Comparison of ENCODE assay signal across 20 cellular contexts in genomic region chr7:50954716-50955115, GRCh38.
"Had no signal": no experiment of that assay in that cellular context is flagged by ENCODE, and none has a peak within 500 bp of the region (broad histone marks: within the 10 kb centered on the region; RNA-seq: fewer than 3 reads in every experiment).

No MANE protein-coding gene starts in this region.

- H3K36me3 ChIP-seq: suprapubic skin, upper lobe of left lung had no signal

- H3K9me3 ChIP-seq: mucosa of descending colon, suprapubic skin, upper lobe of left lung had no signal

- H3K27me3 ChIP-seq: suprapubic skin, upper lobe of left lung had no signal

- ATAC-seq: activated CD8-positive, alpha-beta T cell treated with anti-CD3 and anti-CD28 coated beads, Interleukin-2, amount 10 ng/mL, durations not matched to agents 7 days and 5 days; activated naive CD8-positive, alpha-beta T cell treated with anti-CD3 and anti-CD28 coated beads, Interleukin-2, amount 50 U/mL, for 24 hours; effector memory CD8-positive, alpha-beta T cell; mucosa of descending colon; natural killer cell; stimulated activated naive CD8-positive, alpha-beta T cell treated with anti-CD3 and anti-CD28 coated beads, Interleukin-15, Interleukin-2, amounts not matched to agents 100 U/mL and 50 U/mL, for 24 hours had no signal

- H3K4me3 Mint-ChIP-seq: activated CD8-positive, alpha-beta T cell treated with anti-CD3 and anti-CD28 coated beads, Interleukin-2, amount 10 ng/mL, durations not matched to agents 7 days and 5 days; activated naive CD8-positive, alpha-beta T cell treated with anti-CD3 and anti-CD28 coated beads, Interleukin-2, amount 50 U/mL, for 24 hours; activated T-helper 1 cell treated with anti-CD3 and anti-CD28 coated beads, Interleukin-12 subunit alpha, Interleukin-12 subunit beta, Interleukin-2, Interleukin-4 antibody, amounts not matched to agents 30 ng/mL and 10 ng/mL and 1 ng/mL, durations not matched to agents 14 hours and 24 hours and 36 hours; effector memory CD8-positive, alpha-beta T cell; immature natural killer cell; natural killer cell had no signal

- H3K9me3 Mint-ChIP-seq: activated T-helper 1 cell treated with anti-CD3 and anti-CD28 coated beads, Interleukin-12 subunit alpha, Interleukin-12 subunit beta, Interleukin-2, Interleukin-4 antibody, amounts not matched to agents 30 ng/mL and 10 ng/mL and 1 ng/mL, durations not matched to agents 14 hours and 24 hours and 36 hours; effector memory CD8-positive, alpha-beta T cell had no signal

- H3K27ac ChIP-seq: psoas muscle, suprapubic skin had no signal

- H3K4me1 ChIP-seq: suprapubic skin had no signal

- H3K36me3 Mint-ChIP-seq: immature natural killer cell, natural killer cell had no signal

- H3K27ac Mint-ChIP-seq: activated CD8-positive, alpha-beta T cell treated with anti-CD3 and anti-CD28 coated beads, Interleukin-2, amount 10 ng/mL, durations not matched to agents 7 days and 5 days; activated naive CD8-positive, alpha-beta T cell treated with anti-CD3 and anti-CD28 coated beads, Interleukin-2, amount 50 U/mL, for 24 hours; activated T-helper 1 cell treated with anti-CD3 and anti-CD28 coated beads, Interleukin-12 subunit alpha, Interleukin-12 subunit beta, Interleukin-2, Interleukin-4 antibody, amounts not matched to agents 30 ng/mL and 10 ng/mL and 1 ng/mL, durations not matched to agents 14 hours and 24 hours and 36 hours; effector memory CD8-positive, alpha-beta T cell; immature natural killer cell; natural killer cell had no signal

- DNase-seq: activated CD4-positive, alpha-beta T cell treated with anti-CD3 and anti-CD28 coated beads for 1 hour; activated CD8-positive, alpha-beta memory T cell treated with anti-CD3 and anti-CD28 coated beads, Interleukin-2, amount 50 U/mL, for 48 hours; activated CD8-positive, alpha-beta T cell treated with anti-CD3 and anti-CD28 coated beads, Interleukin-2, amount 10 ng/mL, durations not matched to agents 7 days and 5 days; activated naive CD4-positive, alpha-beta T cell; activated naive CD8-positive, alpha-beta T cell treated with anti-CD3 and anti-CD28 coated beads, Interleukin-2, amount 50 U/mL, for 24 hours; central memory CD4-positive, alpha-beta T cell; cortex of kidney; effector memory CD8-positive, alpha-beta T cell; immature natural killer cell; mucosa of descending colon; natural killer cell; psoas muscle; stimulated activated CD4-positive, alpha-beta T cell treated with anti-CD3 and anti-CD28 coated beads, Interleukin-4, amount 100 ng/mL, for 1 hour; stimulated activated CD8-positive, alpha-beta memory T cell treated with anti-CD3 and anti-CD28 coated beads, Interleukin-4, amount 100 ng/mL, for 48 hours; stimulated activated naive CD8-positive, alpha-beta T cell treated with anti-CD3 and anti-CD28 coated beads, Interleukin-15, Interleukin-2, amounts not matched to agents 100 U/mL and 50 U/mL, for 24 hours; T-helper 9 cell had no signal

- H3K4me3 ChIP-seq: lung, mucosa of descending colon, psoas muscle, suprapubic skin, upper lobe of left lung had no signal

- H3K4me1 Mint-ChIP-seq: activated naive CD8-positive, alpha-beta T cell treated with anti-CD3 and anti-CD28 coated beads, Interleukin-2, amount 50 U/mL, for 24 hours; immature natural killer cell; natural killer cell had no signal
